ENCODE assay signal across 10 cellular contexts in the genomic region with DNA sequence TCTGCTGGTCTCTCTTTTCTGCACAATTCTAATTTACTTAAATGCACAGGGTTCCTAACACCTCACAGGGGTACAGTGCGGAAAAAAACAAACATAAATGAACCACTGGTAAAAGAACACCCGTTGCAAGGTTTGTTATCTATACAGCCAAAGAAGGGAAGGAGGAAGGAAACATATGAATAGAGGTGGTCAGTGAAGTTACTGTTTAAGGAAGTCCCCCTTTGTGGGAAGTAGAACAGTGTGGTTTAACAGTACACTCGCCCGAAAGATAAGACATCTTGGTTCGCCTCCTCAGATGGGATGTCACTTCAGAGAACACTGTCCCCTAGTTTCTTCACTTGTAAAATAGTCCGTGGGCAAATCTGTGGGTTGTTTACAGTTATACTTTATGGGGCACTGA. TPM values are rescaled to one million over a fixed set of nuclear protein-coding genes. Genes with fewer than 3 reads are reported as not detected.
A peak's percentile ranks its signal among the peaks of the same experiment; 100 is the strongest.
DNase-seq lines count a peak whose midpoint lies in the region; ATAC-seq and TF ChIP-seq lines count a peak whose summit lies in the region.
"Had no signal": no experiment of that assay in that cellular context is flagged by ENCODE, and none has a peak within 500 bp of the region (broad histone marks: within the 10 kb centered on the region; RNA-seq: fewer than 3 reads in every experiment).

No MANE protein-coding gene starts in this region.

- H3K4me3 ChIP-seq in neutrophil (ENCODE audit: low read depth in 1 of 2, low read length in 1 of 2) (peak overlapping the region; percentile 29 to 41), GM23248 (no peak overlapping the region)
- H3K4me3 ChIP-seq: prostate gland had no signal

- H3K4me2 ChIP-seq in GM23248 (ENCODE audit: unreplicated experiment) = no peak overlapping the region

- ATAC-seq in GM19023 (IDR thresholded peaks at IDR 0.05; ENCODE audit: unreplicated experiment) (peak; percentile 77), HG02884 (IDR thresholded peaks at IDR 0.05; ENCODE audit: unreplicated experiment) (peak; percentile 78)
- ATAC-seq: PC-3 had no signal

- no peaks in the 10 kb centered on the region for H3K9me2 ChIP-seq in GM23248 (ENCODE audit: insufficient read depth)

- H3K9me3 ChIP-seq in neutrophil (no peaks in the 10 kb centered on the region), GM23248 (ENCODE audit: low read depth) (no peaks in the 10 kb centered on the region)
- H3K9me3 ChIP-seq: prostate gland had no signal

- in situ Hi-C loops in GM23248 (cut with MboI) = no loop called here

- H3K27ac ChIP-seq in neutrophil (peak overlapping the region; percentile 73), GM23248 (no peak overlapping the region)
- H3K27ac ChIP-seq: prostate gland had no signal

- peak; percentile 92 for DNase-seq in MV-4-11 (lab: John Stamatoyannopoulos, UW)
- no peak for DNase-seq in superior temporal gyrus (ENCODE audit: extremely low spot score)
- no peak for DNase-seq in GM23248
- DNase-seq in SW 1271 (lab: John Stamatoyannopoulos, UW) = no peak
- DNase-seq in NCI-H2029 treated with DMSO at 0.1 percent for 48 hours (lab: John Stamatoyannopoulos, UW) = no peak
- DNase-seq: PC-3 had no signal

- no peak overlapping the region for H2AFZ ChIP-seq in GM23248

- H3K27me3 ChIP-seq in neutrophil = no peaks in the 10 kb centered on the region
- peaks cover 5% of the 10 kb centered on the region; the same call in 1 of the 2 replicates for H3K27me3 ChIP-seq in GM23248 (replicated peaks; ENCODE audit: insufficient read depth)

- H4K20me1 ChIP-seq in GM23248 (ENCODE audit: insufficient read depth) = no peaks in the 10 kb centered on the region

- H3K79me2 ChIP-seq in GM23248 (ENCODE audit: insufficient read depth) = no peaks in the 10 kb centered on the region

- no peak for TF ChIP-seq CTCF in neutrophil (IDR thresholded peaks at IDR 0.05)

- no peaks in the 10 kb centered on the region for H3F3A ChIP-seq in GM23248 (ENCODE audit: insufficient read depth)

- WGBS in GM23248 (ENCODE audit: low coverage in 1 of 2, low lambda C conversion rate in 2 of 2, missing lambda C conversion rate in 2 of 2), 2 experiments = 68 to 69% methylated on average over 6 of the region's 6 CpGs

- no peak overlapping the region for H3K9ac ChIP-seq in GM23248

- H3K36me3 ChIP-seq in neutrophil (no peaks in the 10 kb centered on the region), GM23248 (ENCODE audit: low read depth) (no peaks in the 10 kb centered on the region)
- H3K36me3 ChIP-seq: prostate gland had no signal

- H3K4me1 ChIP-seq in neutrophil (ENCODE audit: control insufficient read depth in 1 of 2, insufficient read depth in 1 of 2, low read depth in 1 of 2, low read length in 1 of 2) = peaks cover 28 to 32% of the 10 kb centered on the region in 2 experiments
- H3K4me1 ChIP-seq in GM23248 (ENCODE audit: insufficient read depth) = no peaks in the 10 kb centered on the region
- H3K4me1 ChIP-seq: prostate gland had no signal

RNA-seq across cellular contexts. Expression of gene TEC, which starts 57.5 kb away (rescaled TPM):
- not detected in 2 replicates for total RNA-seq in GM23248 (2014; rRNA removed; shearing (Covaris generic))
- 0.28 TPM in 1 of 2 replicates, not detected in the other for polyA plus RNA-seq in GM23248 (2016; fragmentation: Nextera tagmentation; extraction: Ambion mirVana)
